2 cellular contexts compared by ENCODE assay signal in genomic region chr19:16876904-16877361, GRCh38.
TF ChIP-seq lines count a peak whose summit lies in the region.

No MANE protein-coding gene starts in this region.

TF ChIP-seq in liver, 16 proteins besides CTCF, POLR2A, EP300 and RAD21:
- TF ChIP-seq ZBTB33 (IDR thresholded peaks at IDR 0.05), result no peak
- no peak for TF ChIP-seq RXRA (IDR thresholded peaks at IDR 0.05)
- peak; percentile 64 for TF ChIP-seq NR2F2 (IDR thresholded peaks at IDR 0.05)
- no peak for TF ChIP-seq SP1 (IDR thresholded peaks at IDR 0.05)

TF ChIP-seq in HepG2, 621 proteins besides CTCF, POLR2A, EP300 and RAD21:
- TF ChIP-seq ZNF800 (CRISPR knock-in tag; IDR thresholded peaks at IDR 0.05), result no peak
- TF ChIP-seq CSRNP1 (CRISPR knock-in tag; IDR thresholded peaks at IDR 0.05), result no peak
- TF ChIP-seq ZNF256 (CRISPR knock-in tag; conservative IDR thresholded peaks at IDR 0.05), result no peak
